16 cellular contexts compared by ENCODE assay signal in genomic region chr5:133328800-133329199, GRCh38.
A peak's percentile ranks its signal among the peaks of the same experiment; 100 is the strongest.
DNase-seq lines count a peak whose midpoint lies in the region; ATAC-seq, FAIRE-seq and TF ChIP-seq lines count a peak whose summit lies in the region.
"Had no signal": no experiment of that assay in that cellular context is flagged by ENCODE, and none has a peak within 500 bp of the region (broad histone marks: within the 10 kb centered on the region; RNA-seq: fewer than 3 reads in every experiment).

No MANE protein-coding gene starts in this region.

- intact Hi-C loops in cardiac septum (cut with DNase I): no loop called here
- intact Hi-C loops in heart left ventricle (cut with DNase I): no loop called here
- intact Hi-C loops in spleen (cut with DNase I; ENCODE audit: low total_unique reads): no loop called here

- no peaks in the 10 kb centered on the region for H4K20me1 ChIP-seq in H1 (replicated peaks in 1 of 2; ENCODE audit: control insufficient read depth in 1 of 2, insufficient read depth in 2 of 2, low read length in 2 of 2)
- H4K20me1 ChIP-seq: BLaER1 had no signal

- H3K18ac ChIP-seq in H1 (ENCODE audit: extremely low read depth, low read length) (peak overlapping the region; percentile 87), neuronal stem cell (ENCODE audit: low read length) (no peak overlapping the region)

- POLR2A ChIA-PET in H1 (lab: Charles Lee; ENCODE audit: partially characterized antibody): no interaction called here

- no peak for TF ChIP-seq CTCF in heart left ventricle (IDR thresholded peaks at IDR 0.05)
- TF ChIP-seq CTCF in H1 (IDR thresholded peaks at IDR 0.05; ENCODE audit: control extremely low read depth in 1 of 3, insufficient read depth in 1 of 3, low read depth in 1 of 3, low read length in 3 of 3): no peak
- TF ChIP-seq CTCF in spleen (IDR thresholded peaks at IDR 0.05 in 8 of 11, conservative IDR thresholded peaks at IDR 0.05 in 3 of 11): no peak

- H4K5ac ChIP-seq in H1 (ENCODE audit: insufficient read length, low read depth, low read length): no peak overlapping the region

- H3K14ac ChIP-seq in H1 (ENCODE audit: insufficient read length) (no peak overlapping the region), neuronal stem cell (ENCODE audit: low read length) (no peak overlapping the region)

- H3K27ac ChIP-seq in heart left ventricle: no peak overlapping the region
- no peak overlapping the region for H3K27ac ChIP-seq in H1 (ENCODE audit: low read depth, low read length)
- H3K27ac ChIP-seq in neuronal stem cell (replicated peaks; ENCODE audit: low read length): no peak overlapping the region
- H3K27ac ChIP-seq in spleen: no peak overlapping the region
- H3K27ac ChIP-seq: BLaER1, HL-60 had no signal

- ATAC-seq in heart left ventricle (no peak), GM21619 (IDR thresholded peaks at IDR 0.05; ENCODE audit: unreplicated experiment) (no peak), HG03039 (IDR thresholded peaks at IDR 0.05; ENCODE audit: unreplicated experiment) (no peak)
- ATAC-seq: HepG2 had no signal

- no peaks in the 10 kb centered on the region for H3K79me2 ChIP-seq in H1 (ENCODE audit: control insufficient read depth in 1 of 2, insufficient read depth in 2 of 2, low read length in 2 of 2)

- H2BK5ac ChIP-seq in H1 (ENCODE audit: low read depth, low read length) (peak overlapping the region; percentile 69; the same call in 1 of the 2 replicates), neuronal stem cell (ENCODE audit: low read length) (no peak overlapping the region)

- H3K4me3 ChIP-seq in heart left ventricle (no peak overlapping the region), H1 (ENCODE audit: extremely low read depth in 1 of 4, insufficient read depth in 2 of 4, low read depth in 3 of 4, low read length in 4 of 4) (no peak overlapping the region), neuronal stem cell (ENCODE audit: low read length in 2 of 2) (no peak overlapping the region), spleen (no peak overlapping the region)
- H3K4me3 ChIP-seq: BLaER1 had no signal

- H2BK15ac ChIP-seq in H1 (ENCODE audit: low read length): no peak overlapping the region
- H2BK15ac ChIP-seq in neuronal stem cell (ENCODE audit: low read length): no peak overlapping the region

- H2BK12ac ChIP-seq in H1 (ENCODE audit: low read depth, low read length) (peak overlapping the region; percentile 88), neuronal stem cell (ENCODE audit: low read length) (no peak overlapping the region)

- H2AK5ac ChIP-seq in H1 (ENCODE audit: low read depth, low read length) (0 out of 2 replicates have a peak overlapping the region, but pooled peaks have one; percentile 17), neuronal stem cell (ENCODE audit: low read depth, low read length) (peak overlapping the region; percentile 36)

- H4K91ac ChIP-seq in H1 (replicated peaks; ENCODE audit: insufficient read length, low read length): peak overlapping the region; percentile 56
- no peak overlapping the region for H4K91ac ChIP-seq in neuronal stem cell (ENCODE audit: low read depth, low read length, poor library complexity)

- TF ChIP-seq POLR2A in heart left ventricle (IDR thresholded peaks at IDR 0.05) (no peak), H1 (IDR thresholded peaks at IDR 0.05; ENCODE audit: control extremely low read depth in 1 of 2, low read depth in 2 of 2, low read length in 2 of 2) (no peak), spleen (IDR thresholded peaks at IDR 0.05) (no peak)

- H4K8ac ChIP-seq in H1 (ENCODE audit: extremely low read depth, insufficient read depth, low read length) (no peak overlapping the region), neuronal stem cell (ENCODE audit: low read depth, low read length) (no peak overlapping the region)

- H3K79me1 ChIP-seq in H1 (ENCODE audit: low read depth, low read length) (no peaks in the 10 kb centered on the region), neuronal stem cell (ENCODE audit: low read depth, low read length) (no peaks in the 10 kb centered on the region)

- no peak overlapping the region for H3K23ac ChIP-seq in H1 (ENCODE audit: insufficient read length)
- H3K23ac ChIP-seq in neuronal stem cell (ENCODE audit: low read depth, low read length, poor library complexity): no peak overlapping the region

- H2AFZ ChIP-seq in H1 (ENCODE audit: low read length) (no peak overlapping the region), neuronal stem cell (ENCODE audit: low read length) (no peak overlapping the region)

- H3K23me2 ChIP-seq in H1 (ENCODE audit: low read depth, low read length): no peaks in the 10 kb centered on the region; the same call in 1 of the 2 replicates

- H3K56ac ChIP-seq in H1 (replicated peaks; ENCODE audit: insufficient read length, low read depth, low read length): no peak overlapping the region

- H2BK120ac ChIP-seq in H1 (replicated peaks; ENCODE audit: low read depth, low read length) (peak overlapping the region; percentile 69), neuronal stem cell (ENCODE audit: low read depth, low read length) (no peak overlapping the region)

- CTCF ChIA-PET in H1 (lab: Charles Lee; ENCODE audit: partially characterized antibody): interaction anchor here (0.7 to 5.2 kb wide), 7 partner anchors 9 to 217 kb away, joined by 3 to 51 read pairs (median 4); no protein-coding TSS in a partner anchor

- H3K9ac ChIP-seq in H1 (replicated peaks in 1 of 4; ENCODE audit: extremely low read depth in 1 of 4, low read depth in 3 of 4, low read length in 3 of 4): no peak overlapping the region
- H3K9ac ChIP-seq in neuronal stem cell (ENCODE audit: low read depth, low read length, poor library complexity): no peak overlapping the region
- H3K9ac ChIP-seq: BLaER1 had no signal

- TF ChIP-seq RAD21 in H1 (IDR thresholded peaks at IDR 0.05 in 1 of 2, conservative IDR thresholded peaks at IDR 0.05 in 1 of 2; ENCODE audit: low read depth in 2 of 2, low read length in 2 of 2): no peak

- DNase-seq in cardiac septum (ENCODE audit: low spot score): peak; percentile 27
- DNase-seq in heart left ventricle: no peak
- DNase-seq in H1 (ENCODE audit: low read depth in 1 of 2, low spot score in 2 of 2): no peak
- no peak for DNase-seq in neuronal stem cell (ENCODE audit: low spot score)
- DNase-seq in spleen: peak; percentile 68
- DNase-seq in retina: no peak
- DNase-seq: 8988T; CD4-positive, alpha-beta memory T cell; DMS79 treated with DMSO at 0.1 percent for 48 hours; GF-D8; HCEC 1CT had no signal

- WGBS in heart left ventricle, 4 donors: 78 to 84% (median 82%) methylated on average over 11 of the region's 11 CpGs
- WGBS in H1 (ENCODE audit: extremely low coverage in 1 of 2, insufficient coverage in 1 of 2, insufficient read length in 1 of 2, insufficient replicate concordance in 2 of 2, low coverage in 1 of 2, low lambda C conversion rate in 2 of 2, missing lambda C conversion rate in 1 of 2), 2 experiments: 86% methylated on average over 11 of the region's 11 CpGs; no CpG with 5 or more reads in 1 of the 2 experiments
- no CpG with 5 or more reads among the region's 11 CpGs for WGBS in neuronal stem cell (ENCODE audit: extremely low coverage in 2 of 2, insufficient read length in 2 of 2, insufficient replicate concordance in 1 of 2), 2 donors
- WGBS in spleen, 5 donors: 89 to 92% (median 90%) methylated on average over 11 of the region's 11 CpGs

- H3K36me3 ChIP-seq in heart left ventricle (no peaks in the 10 kb centered on the region), H1 (ENCODE audit: control insufficient read depth in 2 of 4, insufficient read depth in 4 of 4, low read length in 3 of 4) (no peaks in the 10 kb centered on the region), neuronal stem cell (replicated peaks in 1 of 2; ENCODE audit: control insufficient read depth in 2 of 2, insufficient read depth in 2 of 2, low read length in 2 of 2) (no peaks in the 10 kb centered on the region), spleen (no peaks in the 10 kb centered on the region)
- H3K36me3 ChIP-seq: BLaER1 had no signal

- H3K9me3 ChIP-seq in heart left ventricle (no peaks in the 10 kb centered on the region), H1 (ENCODE audit: insufficient read depth in 2 of 2, low read depth in 1 of 2, low read length in 1 of 2) (no peaks in the 10 kb centered on the region), neuronal stem cell (replicated peaks in 1 of 2; ENCODE audit: control insufficient read depth in 2 of 2, insufficient read depth in 1 of 2, low read depth in 1 of 2, low read length in 2 of 2) (no peaks in the 10 kb centered on the region), spleen (no peaks in the 10 kb centered on the region)
- H3K9me3 ChIP-seq: BLaER1 had no signal

- TF ChIP-seq EP300 in H1 (IDR thresholded peaks at IDR 0.05; ENCODE audit: borderline replicate concordance in 1 of 2, low read depth in 2 of 2, low read length in 2 of 2): no peak

- H2BK20ac ChIP-seq in H1 (ENCODE audit: low read length): peak overlapping the region; percentile 95

- peak overlapping the region; percentile 19 for H3K4ac ChIP-seq in H1 (replicated peaks; ENCODE audit: insufficient read length, low read depth, low read length)
- H3K4ac ChIP-seq in neuronal stem cell (ENCODE audit: low read length): no peak overlapping the region

- H3K4me1 ChIP-seq in heart left ventricle (no peaks in the 10 kb centered on the region), H1 (replicated peaks in 1 of 4; ENCODE audit: control insufficient read depth in 3 of 4, insufficient read depth in 4 of 4, low read length in 3 of 4) (peaks cover 8 to 37% (median 20%) of the 10 kb centered on the region in 4 experiments), neuronal stem cell (ENCODE audit: control insufficient read depth in 2 of 2, insufficient read depth in 1 of 2, low read depth in 1 of 2, low read length in 2 of 2) (peaks cover 0 to 8% of the 10 kb centered on the region in 2 donors), spleen (no peaks in the 10 kb centered on the region)
- H3K4me1 ChIP-seq: BLaER1 had no signal

- FAIRE-seq in H1 (lab: Jason Lieb, UNC): no peak
- FAIRE-seq: HepG2 had no signal

- H3K27me3 ChIP-seq in heart left ventricle (peaks cover 0 to 5% (median 0%) of the 10 kb centered on the region in 9 donors), H1 (replicated peaks in 1 of 4; ENCODE audit: control insufficient read depth in 3 of 4, extremely low read depth in 1 of 4, insufficient read depth in 3 of 4, low read length in 3 of 4) (peaks cover 0 to 11% (median 9%) of the 10 kb centered on the region in 4 experiments; a peak in 3 of 7 replicates), neuronal stem cell (ENCODE audit: control insufficient read depth in 3 of 3, insufficient read depth in 3 of 3, low read depth in 1 of 3, low read length in 3 of 3) (peaks cover 0 to 54% (median 0%) of the 10 kb centered on the region in 3 experiments), spleen (replicated peaks in 1 of 7) (peaks cover 0 to 4% (median 0%) of the 10 kb centered on the region in 7 donors)
- H3K27me3 ChIP-seq: BLaER1 had no signal

- H3K4me2 ChIP-seq in H1 (ENCODE audit: insufficient read depth in 1 of 2, low read depth in 2 of 2, low read length in 2 of 2) (peak overlapping the region in 1 of 2 experiments; percentile 64; a peak in 2 of 4 replicates), neuronal stem cell (ENCODE audit: insufficient read depth, low read length, poor library complexity, severe bottlenecking) (no peak overlapping the region)
- H3K4me2 ChIP-seq: BLaER1 had no signal

TF ChIP-seq in H1, 55 proteins besides CTCF, POLR2A, EP300 and RAD21 (continues in another document):
- no peak for TF ChIP-seq MAX (IDR thresholded peaks at IDR 0.05)

Comparison
In these comparisons a context has a peak if more than half of its experiments do, and no peak if none do; other contexts are left out.
1. DNase-seq: peak in cardiac septum (single experiment) and spleen (single experiment); none in heart left ventricle (0 of 5), H1 (0 of 2), neuronal stem cell (single experiment) and retina (single experiment).